ENCODE assay signal across 30 cellular contexts in genomic region chr22:50032941-50033601, GRCh38. TPM values are rescaled to one million over a fixed set of nuclear protein-coding genes. Genes with fewer than 3 reads are reported as not detected.
A peak's percentile ranks its signal among the peaks of the same experiment; 100 is the strongest.
DNase-seq lines count a peak whose midpoint lies in the region; ATAC-seq, FAIRE-seq and TF ChIP-seq lines count a peak whose summit lies in the region.
"Had no signal": no experiment of that assay in that cellular context is flagged by ENCODE, and none has a peak within 500 bp of the region (broad histone marks: within the 10 kb centered on the region; RNA-seq: fewer than 3 reads in every experiment).

No MANE protein-coding gene starts in this region.

- H3K4me2 ChIP-seq in H1 (ENCODE audit: insufficient read depth in 1 of 2, low read depth in 2 of 2, low read length in 2 of 2) (no peak overlapping the region), neuronal stem cell (ENCODE audit: insufficient read depth, low read length, poor library complexity, severe bottlenecking) (no peak overlapping the region)
- H3K4me2 ChIP-seq: KMS-11 had no signal

- H3K4me1 ChIP-seq in H1 (replicated peaks in 1 of 4; ENCODE audit: control insufficient read depth in 3 of 4, insufficient read depth in 4 of 4, low read length in 3 of 4) (peaks cover 0 to 3% (median 0%) of the 10 kb centered on the region in 4 experiments; a peak in 2 of 7 replicates), neuronal stem cell (ENCODE audit: control insufficient read depth in 2 of 2, insufficient read depth in 1 of 2, low read depth in 1 of 2, low read length in 2 of 2) (peaks cover 0 to 1% of the 10 kb centered on the region in 2 donors), aorta (ENCODE audit: control insufficient read depth in 1 of 2, insufficient read depth in 2 of 2, low read length in 2 of 2) (no peaks in the 10 kb centered on the region), right lobe of liver (peaks cover 0 to 8% (median 0%) of the 10 kb centered on the region in 4 donors), psoas muscle (peaks cover 1% of the 10 kb centered on the region)

- H2AK5ac ChIP-seq in H1 (ENCODE audit: low read depth, low read length) (no peak overlapping the region), neuronal stem cell (ENCODE audit: low read depth, low read length) (peak overlapping the region; percentile 68)

- H4K91ac ChIP-seq in H1 (replicated peaks; ENCODE audit: insufficient read length, low read length) (peak overlapping the region; percentile 19), neuronal stem cell (ENCODE audit: low read depth, low read length, poor library complexity) (no peak overlapping the region)

- no peak overlapping the region for H3K4me3 ChIP-seq in H1 (ENCODE audit: extremely low read depth in 1 of 4, insufficient read depth in 2 of 4, low read depth in 3 of 4, low read length in 4 of 4)
- peak overlapping the region in 1 of 2 donors; percentile 55 for H3K4me3 ChIP-seq in neuronal stem cell (ENCODE audit: low read length in 2 of 2)
- no peak overlapping the region for H3K4me3 ChIP-seq in aorta (ENCODE audit: low read length in 2 of 2)
- no peak overlapping the region for H3K4me3 ChIP-seq in right lobe of liver
- no peak overlapping the region for H3K4me3 ChIP-seq in psoas muscle
- H3K4me3 ChIP-seq: SK-N-MC had no signal

- H3K36me3 ChIP-seq in H1 (ENCODE audit: control insufficient read depth in 2 of 4, insufficient read depth in 4 of 4, low read length in 3 of 4) = no peaks in the 10 kb centered on the region
- H3K36me3 ChIP-seq in neuronal stem cell (replicated peaks in 1 of 2; ENCODE audit: control insufficient read depth in 2 of 2, insufficient read depth in 2 of 2, low read length in 2 of 2) = no peaks in the 10 kb centered on the region
- H3K36me3 ChIP-seq in aorta (ENCODE audit: control insufficient read depth in 1 of 2, insufficient read depth in 2 of 2, low read length in 1 of 2) = no peaks in the 10 kb centered on the region
- no peaks in the 10 kb centered on the region for H3K36me3 ChIP-seq in right lobe of liver
- H3K36me3 ChIP-seq in psoas muscle (ENCODE audit: insufficient read depth in 1 of 2, low read depth in 1 of 2) = no peaks in the 10 kb centered on the region

- no peak overlapping the region for H3K27ac ChIP-seq in H1 (ENCODE audit: low read depth, low read length)
- no peak overlapping the region for H3K27ac ChIP-seq in neuronal stem cell (replicated peaks; ENCODE audit: low read length)
- no peak overlapping the region for H3K27ac ChIP-seq in aorta (ENCODE audit: low read depth in 1 of 2, low read length in 2 of 2)
- H3K27ac ChIP-seq in right lobe of liver = no peak overlapping the region
- no peak overlapping the region for H3K27ac ChIP-seq in psoas muscle
- H3K27ac ChIP-seq: HL-60, KMS-11, RWPE1, SK-N-MC had no signal

- H3K79me1 ChIP-seq in H1 (ENCODE audit: low read depth, low read length) (no peaks in the 10 kb centered on the region), neuronal stem cell (ENCODE audit: low read depth, low read length) (no peaks in the 10 kb centered on the region)

- no peak for TF ChIP-seq EP300 in H1 (IDR thresholded peaks at IDR 0.05; ENCODE audit: borderline replicate concordance in 1 of 2, low read depth in 2 of 2, low read length in 2 of 2)

- H2BK20ac ChIP-seq in H1 (ENCODE audit: low read length) = no peak overlapping the region

- H2BK5ac ChIP-seq in H1 (ENCODE audit: low read depth, low read length) (no peak overlapping the region; the same call in 1 of the 2 replicates), neuronal stem cell (ENCODE audit: low read length) (peak overlapping the region; percentile 75)

- H3K79me2 ChIP-seq in H1 (ENCODE audit: control insufficient read depth in 1 of 2, insufficient read depth in 2 of 2, low read length in 2 of 2) = no peaks in the 10 kb centered on the region

- POLR2A ChIA-PET in H1 (lab: Charles Lee; ENCODE audit: partially characterized antibody) = no interaction called here

- H2BK12ac ChIP-seq in H1 (ENCODE audit: low read depth, low read length) (no peak overlapping the region), neuronal stem cell (ENCODE audit: low read length) (no peak overlapping the region)

- TF ChIP-seq CTCF in H1 (IDR thresholded peaks at IDR 0.05; ENCODE audit: control extremely low read depth in 1 of 3, insufficient read depth in 1 of 3, low read depth in 1 of 3, low read length in 3 of 3) = no peak
- TF ChIP-seq CTCF in right lobe of liver (IDR thresholded peaks at IDR 0.05) = no peak
- no peak for TF ChIP-seq CTCF in psoas muscle (IDR thresholded peaks at IDR 0.05)

- no peak overlapping the region for H2AFZ ChIP-seq in H1 (ENCODE audit: low read length)
- H2AFZ ChIP-seq in neuronal stem cell (ENCODE audit: low read length) = no peak overlapping the region

- H4K5ac ChIP-seq in H1 (ENCODE audit: insufficient read length, low read depth, low read length) = no peak overlapping the region

- FAIRE-seq in H1 (lab: Jason Lieb, UNC) = no peak
- FAIRE-seq: A204.1, GM12892 had no signal

- DNase-seq in Right ventricle myocardium inferior (ENCODE audit: missing footprints) (peak; percentile 62), left ventricle myocardium superior (no peak), H1 (ENCODE audit: low read depth in 1 of 2, low spot score in 2 of 2) (no peak), neuronal stem cell (ENCODE audit: low spot score) (no peak), aorta (peak; percentile 37 to 71), COLO668 (lab: John Stamatoyannopoulos, UW; ENCODE audit: unreplicated experiment) (no peak), right lobe of liver (no peak), psoas muscle (no peak)
- DNase-seq: AML-193, Calu3, DMS79 treated with DMSO at 0.1 percent for 48 hours, GF-D8, MM.1S, NCI-H1694, NCI-H2081, NCI-H2227 treated with DMSO at 0.1 percent for 48 hours, NCI-H526 treated with DMSO at 0.1 percent for 48 hours, SIG-M5 had no signal

- H2BK15ac ChIP-seq in H1 (ENCODE audit: low read length) (no peak overlapping the region), neuronal stem cell (ENCODE audit: low read length) (peak overlapping the region; percentile 75)

- no peak overlapping the region for H2BK120ac ChIP-seq in H1 (replicated peaks; ENCODE audit: low read depth, low read length)
- H2BK120ac ChIP-seq in neuronal stem cell (ENCODE audit: low read depth, low read length) = peak overlapping the region; percentile 64

- ATAC-seq in Right ventricle myocardium inferior = no peak
- ATAC-seq in left ventricle myocardium superior = no peak
- ATAC-seq in aorta (ENCODE audit: low FRiP score) = no peak
- ATAC-seq in right lobe of liver = no peak
- ATAC-seq in psoas muscle = no peak

- H3K27me3 ChIP-seq in H1 (replicated peaks in 1 of 4; ENCODE audit: control insufficient read depth in 3 of 4, extremely low read depth in 1 of 4, insufficient read depth in 3 of 4, low read length in 3 of 4) = peaks cover 2 to 22% (median 11%) of the 10 kb centered on the region in 4 experiments; a peak in 6 of 7 replicates
- H3K27me3 ChIP-seq in neuronal stem cell (ENCODE audit: control insufficient read depth in 3 of 3, insufficient read depth in 3 of 3, low read depth in 1 of 3, low read length in 3 of 3) = peaks cover 0 to 30% (median 13%) of the 10 kb centered on the region in 3 experiments
- H3K27me3 ChIP-seq in aorta (ENCODE audit: control insufficient read depth in 1 of 2, insufficient read depth in 2 of 2, low read length in 1 of 2) = no peaks in the 10 kb centered on the region
- no peaks in the 10 kb centered on the region for H3K27me3 ChIP-seq in right lobe of liver
- peaks cover 0 to 55% (median 16%) of the 10 kb centered on the region in 3 donors for H3K27me3 ChIP-seq in psoas muscle (ENCODE audit: insufficient read depth in 3 of 3, low read length in 2 of 3)

- TF ChIP-seq POLR2A in H1 (IDR thresholded peaks at IDR 0.05; ENCODE audit: control extremely low read depth in 1 of 2, low read depth in 2 of 2, low read length in 2 of 2) = no peak
- no peak for TF ChIP-seq POLR2A in right lobe of liver (IDR thresholded peaks at IDR 0.05)

- intact Hi-C loops in Right ventricle myocardium inferior (cut with DNase I) = loop anchor here (5.0 to 10.0 kb wide), 2 partner anchors 41 to 268 kb away; no protein-coding TSS in a partner anchor
- intact Hi-C loops in left ventricle myocardium superior (cut with micrococcal nuclease) = loop anchor here (10.0 kb wide), 1 partner anchor 108 kb away; no protein-coding TSS in a partner anchor
- intact Hi-C loops in aorta (cut with DNase I) = loop anchor here (5.0 to 10.0 kb wide), 2 partner anchors 56 to 268 kb away; no protein-coding TSS in a partner anchor
- intact Hi-C loops in right lobe of liver (cut with DNase I) = loop anchor here (2.0 to 10.0 kb wide), 4 partner anchors 104 to 268 kb away; no protein-coding TSS in a partner anchor
- intact Hi-C loops in psoas muscle (cut with DNase I) = loop anchor here (5.0 kb wide), 1 partner anchor 266 kb away; no protein-coding TSS in a partner anchor

- H3K9me3 ChIP-seq in H1 (ENCODE audit: insufficient read depth in 2 of 2, low read depth in 1 of 2, low read length in 1 of 2) (no peaks in the 10 kb centered on the region), neuronal stem cell (replicated peaks in 1 of 2; ENCODE audit: control insufficient read depth in 2 of 2, insufficient read depth in 1 of 2, low read depth in 1 of 2, low read length in 2 of 2) (no peaks in the 10 kb centered on the region), aorta (ENCODE audit: control insufficient read depth, low read length) (no peaks in the 10 kb centered on the region), right lobe of liver (no peaks in the 10 kb centered on the region), psoas muscle (no peaks in the 10 kb centered on the region)

- TF ChIP-seq RAD21 in H1 (IDR thresholded peaks at IDR 0.05 in 1 of 2, conservative IDR thresholded peaks at IDR 0.05 in 1 of 2; ENCODE audit: low read depth in 2 of 2, low read length in 2 of 2) = no peak

- no peak overlapping the region for H4K8ac ChIP-seq in H1 (ENCODE audit: extremely low read depth, insufficient read depth, low read length)
- H4K8ac ChIP-seq in neuronal stem cell (ENCODE audit: low read depth, low read length) = no peak overlapping the region

- H3K9ac ChIP-seq in H1 (replicated peaks in 1 of 4; ENCODE audit: extremely low read depth in 1 of 4, low read depth in 3 of 4, low read length in 3 of 4) (no peak overlapping the region; a peak in 1 of 7 replicates), neuronal stem cell (ENCODE audit: low read depth, low read length, poor library complexity) (no peak overlapping the region)
- H3K9ac ChIP-seq: KMS-11 had no signal

- H3K4ac ChIP-seq in H1 (replicated peaks; ENCODE audit: insufficient read length, low read depth, low read length) (no peak overlapping the region), neuronal stem cell (ENCODE audit: low read length) (no peak overlapping the region)

- H3K23me2 ChIP-seq in H1 (ENCODE audit: low read depth, low read length) = peaks cover 2% of the 10 kb centered on the region; the same call in 1 of the 2 replicates

- CTCF ChIA-PET in H1 (lab: Charles Lee; ENCODE audit: partially characterized antibody) = interaction anchor here (3.9 kb wide), 1 partner anchor 39 kb away, joined by 35 read pairs; no protein-coding TSS in a partner anchor

- H3K18ac ChIP-seq in H1 (ENCODE audit: extremely low read depth, low read length) = no peak overlapping the region
- H3K18ac ChIP-seq in neuronal stem cell (ENCODE audit: low read length) = peak overlapping the region; percentile 19

- H3K56ac ChIP-seq in H1 (replicated peaks; ENCODE audit: insufficient read length, low read depth, low read length) = no peak overlapping the region

- WGBS in H1 (ENCODE audit: extremely low coverage in 1 of 2, insufficient coverage in 1 of 2, insufficient read length in 1 of 2, insufficient replicate concordance in 2 of 2, low coverage in 1 of 2, low lambda C conversion rate in 2 of 2, missing lambda C conversion rate in 1 of 2), 2 experiments = 91% methylated on average over 20 of the region's 23 CpGs; no CpG with 5 or more reads in 1 of the 2 experiments
- no CpG with 5 or more reads among the region's 23 CpGs for WGBS in neuronal stem cell (ENCODE audit: extremely low coverage in 2 of 2, insufficient read length in 2 of 2, insufficient replicate concordance in 1 of 2), 2 donors
- WGBS in aorta, 2 donors = 89 to 91% methylated on average over 23 of the region's 23 CpGs
- 75% methylated on average over 3 of the region's 23 CpGs for WGBS in right lobe of liver (ENCODE audit: insufficient coverage, low coverage, low lambda C conversion rate, missing lambda C conversion rate)
- WGBS in psoas muscle, 3 donors = 75 to 81% (median 81%) methylated on average over 23 of the region's 23 CpGs

- no peak overlapping the region for H3K23ac ChIP-seq in H1 (ENCODE audit: insufficient read length)
- H3K23ac ChIP-seq in neuronal stem cell (ENCODE audit: low read depth, low read length, poor library complexity) = peak overlapping the region; percentile 52

- H3K14ac ChIP-seq in H1 (ENCODE audit: insufficient read length) = no peak overlapping the region
- H3K14ac ChIP-seq in neuronal stem cell (ENCODE audit: low read length) = peak overlapping the region; percentile 97

- H4K20me1 ChIP-seq in H1 (replicated peaks in 1 of 2; ENCODE audit: control insufficient read depth in 1 of 2, insufficient read depth in 2 of 2, low read length in 2 of 2) = no peaks in the 10 kb centered on the region

RNA-seq across cellular contexts. Expression of gene IL17REL, which starts 20.5 kb away (rescaled TPM):
- total RNA-seq in Right ventricle myocardium inferior = not detected
- total RNA-seq in left ventricle myocardium superior = not detected
- 0.08 and 0.20 TPM in 2 replicates for total RNA-seq in H1 (2021; fragmentation: NEBNext Ultra II Directional; extraction: Animal tissue kit (Norgen Biotek cat#: 25700))
- polyA plus RNA-seq in H1 (2011; rRNA removed) = 0.15 and 0.17 TPM in 2 replicates
- polyA plus RNA-seq in H1 (2011; cell fraction: cytosol; rRNA removed) = 0.18 TPM
- polyA plus RNA-seq in H1 (2011; cell fraction: nucleus; rRNA removed) = 0.63 TPM
- 0.10 to 0.20 TPM (median 0.13 TPM) in 4 replicates for polyA plus RNA-seq in H1 (2012, experiment 1 of 2)
- not detected for polyA plus RNA-seq in H1 (2012, experiment 2 of 2)
- polyA plus RNA-seq in H1 (2013, experiment 1 of 2) = 0.04 TPM
- 0.02 TPM for polyA plus RNA-seq in H1 (2013, experiment 2 of 2)
- 0.06 and 0.12 TPM in 2 replicates for polyA minus RNA-seq in H1 (2011; rRNA and poly(A)+ RNA removed)
- polyA minus RNA-seq in H1 (2011; cell fraction: cytosol; rRNA and poly(A)+ RNA removed) = 0.29 TPM
- polyA minus RNA-seq in H1 (2011; cell fraction: nucleus; rRNA and poly(A)+ RNA removed) = 0.90 TPM
- 0.07 TPM for polyA plus RNA-seq in neuronal stem cell (2013, experiment 1 of 2)
- 0.07 TPM for polyA plus RNA-seq in neuronal stem cell (2013, experiment 2 of 2)
- total RNA-seq in aorta = not detected
- under 1 TPM in 1 of 2 donors, not detected in 1; 0.05 TPM for polyA plus RNA-seq in aorta
- not detected for total RNA-seq in right lobe of liver
- total RNA-seq in psoas muscle = not detected
- not detected for polyA plus RNA-seq in psoas muscle
- total RNA-seq: Calu3, H4, NCI-H460 had no signal
- polyA plus RNA-seq: AG04450; CD14-positive monocyte; CD8-positive, alpha-beta memory T cell; IgD-negative memory B cell had no signal

RNA-seq across cellular contexts. Expression of gene TTLL8, which starts 25.0 kb away (rescaled TPM):
- not detected for total RNA-seq in Right ventricle myocardium inferior
- not detected for total RNA-seq in left ventricle myocardium superior
- not detected in 2 replicates for total RNA-seq in H1 (2021; fragmentation: NEBNext Ultra II Directional; extraction: Animal tissue kit (Norgen Biotek cat#: 25700))
- polyA plus RNA-seq in H1 (2011; rRNA removed) = not detected in 2 replicates
- polyA plus RNA-seq in H1 (2011; cell fraction: cytosol; rRNA removed) = not detected
- not detected for polyA plus RNA-seq in H1 (2011; cell fraction: nucleus; rRNA removed)
- polyA plus RNA-seq in H1 (2012, experiment 1 of 2) = not detected in 4 replicates
- not detected for polyA plus RNA-seq in H1 (2012, experiment 2 of 2)
- polyA plus RNA-seq in H1 (2013, experiment 1 of 2) = not detected
- not detected for polyA plus RNA-seq in H1 (2013, experiment 2 of 2)
- polyA minus RNA-seq in H1 (2011; rRNA and poly(A)+ RNA removed) = not detected in 2 replicates
- not detected for polyA minus RNA-seq in H1 (2011; cell fraction: cytosol; rRNA and poly(A)+ RNA removed)
- not detected for polyA minus RNA-seq in H1 (2011; cell fraction: nucleus; rRNA and poly(A)+ RNA removed)
- polyA plus RNA-seq in neuronal stem cell (2013, experiment 1 of 2) = 0.06 TPM
- polyA plus RNA-seq in neuronal stem cell (2013, experiment 2 of 2) = 0.01 TPM
- not detected for total RNA-seq in aorta
- not detected for polyA plus RNA-seq in aorta
- total RNA-seq in right lobe of liver = not detected
- total RNA-seq in psoas muscle = not detected
- not detected for polyA plus RNA-seq in psoas muscle
- total RNA-seq: Calu3; CD8-positive, alpha-beta memory T cell; H4; NCI-H460 had no signal
- polyA plus RNA-seq: AG04450; CD14-positive monocyte; CD8-positive, alpha-beta memory T cell; IgD-negative memory B cell had no signal

RNA-seq across cellular contexts. Expression of gene MLC1, which starts 52.2 kb away (rescaled TPM):
- total RNA-seq in Right ventricle myocardium inferior (0.05 TPM), left ventricle myocardium superior (0.10 TPM), aorta (under 1 TPM; 0.16 to 0.39 TPM), right lobe of liver (under 1 TPM in 2 of 6 experiments, not detected in 4; 0.60 to 0.68 TPM), psoas muscle (not detected)
- not detected in 2 replicates for total RNA-seq in H1 (2021; fragmentation: NEBNext Ultra II Directional; extraction: Animal tissue kit (Norgen Biotek cat#: 25700))
- polyA plus RNA-seq in H1 (2011; rRNA removed) (0.17 and 0.20 TPM in 2 replicates), aorta (1 to 10 TPM in 1 of 2 donors, not detected in 1; 2.1 TPM), psoas muscle (under 1 TPM in 1 of 3 donors, not detected in 2; under 0.01 TPM)
- polyA plus RNA-seq in H1 (2011; cell fraction: cytosol; rRNA removed) = 0.12 TPM
- 0.34 TPM for polyA plus RNA-seq in H1 (2011; cell fraction: nucleus; rRNA removed)
- 0.09 to 0.28 TPM (median 0.19 TPM) in 3 of 4 replicates, not detected in the other for polyA plus RNA-seq in H1 (2012, experiment 1 of 2)
- 0.08 TPM for polyA plus RNA-seq in H1 (2012, experiment 2 of 2)
- 0.08 TPM for polyA plus RNA-seq in H1 (2013, experiment 1 of 2)
- 0.09 TPM for polyA plus RNA-seq in H1 (2013, experiment 2 of 2)
- 0.29 and 0.44 TPM in 2 replicates for polyA minus RNA-seq in H1 (2011; rRNA and poly(A)+ RNA removed)
- polyA minus RNA-seq in H1 (2011; cell fraction: cytosol; rRNA and poly(A)+ RNA removed) = not detected
- not detected for polyA minus RNA-seq in H1 (2011; cell fraction: nucleus; rRNA and poly(A)+ RNA removed)
- polyA plus RNA-seq in neuronal stem cell (2013, experiment 1 of 2) = 0.07 TPM
- 0.04 TPM for polyA plus RNA-seq in neuronal stem cell (2013, experiment 2 of 2)
- total RNA-seq: Calu3, NCI-H460 had no signal

RNA-seq across cellular contexts. Expression of gene MOV10L1, which starts 56.7 kb away (rescaled TPM):
- total RNA-seq in Right ventricle myocardium inferior (not detected), left ventricle myocardium superior (0.22 TPM), aorta (1 to 10 TPM in 1 of 2 donors, under 1 TPM in 1; 0.10 to 3.2 TPM), right lobe of liver (under 1 TPM in 4 of 6 experiments, not detected in 2; 0.21 to 0.31 (median 0.24) TPM), psoas muscle (under 1 TPM in 2 of 4 donors, not detected in 2; 0.07 to 0.39 TPM)
- total RNA-seq in H1 (2021; fragmentation: NEBNext Ultra II Directional; extraction: Animal tissue kit (Norgen Biotek cat#: 25700)) = not detected in 2 replicates
- polyA plus RNA-seq in H1 (2011; rRNA removed) (0.13 and 0.32 TPM in 2 replicates), aorta (1 to 10 TPM; 1.5 to 4.2 TPM), psoas muscle (under 1 TPM in 1 of 3 donors, not detected in 2; 0.05 TPM)
- 0.37 TPM for polyA plus RNA-seq in H1 (2011; cell fraction: cytosol; rRNA removed)
- 0.31 TPM for polyA plus RNA-seq in H1 (2011; cell fraction: nucleus; rRNA removed)
- polyA plus RNA-seq in H1 (2012, experiment 1 of 2) = 0.07 TPM in 1 of 4 replicates, not detected in the others
- polyA plus RNA-seq in H1 (2012, experiment 2 of 2) = not detected
- 0.14 TPM for polyA plus RNA-seq in H1 (2013, experiment 1 of 2)
- 0.06 TPM for polyA plus RNA-seq in H1 (2013, experiment 2 of 2)
- 0.16 TPM in 1 of 2 replicates, not detected in the other for polyA minus RNA-seq in H1 (2011; rRNA and poly(A)+ RNA removed)
- not detected for polyA minus RNA-seq in H1 (2011; cell fraction: cytosol; rRNA and poly(A)+ RNA removed)
- 0.80 TPM for polyA minus RNA-seq in H1 (2011; cell fraction: nucleus; rRNA and poly(A)+ RNA removed)
- 0.03 TPM for polyA plus RNA-seq in neuronal stem cell (2013, experiment 1 of 2)
- 0.07 TPM for polyA plus RNA-seq in neuronal stem cell (2013, experiment 2 of 2)
- total RNA-seq: Calu3; CD8-positive, alpha-beta memory T cell had no signal
- polyA plus RNA-seq: CD8-positive, alpha-beta memory T cell; IgD-negative memory B cell had no signal

Comparison
In these comparisons a context has a peak if more than half of its experiments do, and no peak if none do; other contexts are left out.
1. DNase-seq: peak in Right ventricle myocardium inferior (single experiment) and aorta (2 of 2); none in left ventricle myocardium superior (single experiment), H1 (0 of 2), neuronal stem cell (single experiment), COLO668 (single experiment), right lobe of liver (0 of 3) and psoas muscle (0 of 2).